In genomic region chr15:65869127-65869953, GRCh38 we compare ENCODE assay signal across 1 cellular context.
TF ChIP-seq lines count a peak whose summit lies in the region.

TSS of gene RAB11A (plus strand) at chr15:65869491. CDS start at chr15:65869586, 95 bp downstream.

TF ChIP-seq in GM12878, 131 proteins besides CTCF, POLR2A, EP300 and RAD21 (continued from another document):
- TF ChIP-seq ZBED1 (IDR thresholded peaks at IDR 0.05; ENCODE audit: borderline replicate concordance) = peak; percentile 65; the same call in 1 of the 2 replicates
- 0 out of 2 replicates have a peak, but pooled peaks have one; percentile 95 for TF ChIP-seq TARDBP (IDR thresholded peaks at IDR 0.05; ENCODE audit: borderline replicate concordance)
- TF ChIP-seq ESRRA (IDR thresholded peaks at IDR 0.05; ENCODE audit: low read length) = no peak
- TF ChIP-seq NRF1 (conservative IDR thresholded peaks at IDR 0.05; ENCODE audit: low read depth, low read length) = no peak
- TF ChIP-seq, protein P1, sequence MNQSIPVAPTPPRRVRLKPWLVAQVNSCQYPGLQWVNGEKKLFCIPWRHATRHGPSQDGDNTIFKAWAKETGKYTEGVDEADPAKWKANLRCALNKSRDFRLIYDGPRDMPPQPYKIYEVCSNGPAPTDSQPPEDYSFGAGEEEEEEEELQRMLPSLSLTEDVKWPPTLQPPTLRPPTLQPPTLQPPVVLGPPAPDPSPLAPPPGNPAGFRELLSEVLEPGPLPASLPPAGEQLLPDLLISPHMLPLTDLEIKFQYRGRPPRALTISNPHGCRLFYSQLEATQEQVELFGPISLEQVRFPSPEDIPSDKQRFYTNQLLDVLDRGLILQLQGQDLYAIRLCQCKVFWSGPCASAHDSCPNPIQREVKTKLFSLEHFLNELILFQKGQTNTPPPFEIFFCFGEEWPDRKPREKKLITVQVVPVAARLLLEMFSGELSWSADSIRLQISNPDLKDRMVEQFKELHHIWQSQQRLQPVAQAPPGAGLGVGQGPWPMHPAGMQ (IDR thresholded peaks at IDR 0.05; ENCODE audit: borderline replicate concordance) = no peak
- peak; percentile 73; the same call in 1 of the 2 replicates for TF ChIP-seq CBX5 (IDR thresholded peaks at IDR 0.05; ENCODE audit: low read depth)
- peak; percentile 99 for TF ChIP-seq PML (IDR thresholded peaks at IDR 0.05; ENCODE audit: low read length)
- peak; percentile 77 for TF ChIP-seq SKIL (IDR thresholded peaks at IDR 0.05; ENCODE audit: low read depth, poor library complexity, severe bottlenecking)
- TF ChIP-seq TAF1 (IDR thresholded peaks at IDR 0.05; ENCODE audit: borderline replicate concordance, low read depth, low read length) = peak; percentile 66; the same call in 1 of the 2 replicates
- TF ChIP-seq, protein P2, sequence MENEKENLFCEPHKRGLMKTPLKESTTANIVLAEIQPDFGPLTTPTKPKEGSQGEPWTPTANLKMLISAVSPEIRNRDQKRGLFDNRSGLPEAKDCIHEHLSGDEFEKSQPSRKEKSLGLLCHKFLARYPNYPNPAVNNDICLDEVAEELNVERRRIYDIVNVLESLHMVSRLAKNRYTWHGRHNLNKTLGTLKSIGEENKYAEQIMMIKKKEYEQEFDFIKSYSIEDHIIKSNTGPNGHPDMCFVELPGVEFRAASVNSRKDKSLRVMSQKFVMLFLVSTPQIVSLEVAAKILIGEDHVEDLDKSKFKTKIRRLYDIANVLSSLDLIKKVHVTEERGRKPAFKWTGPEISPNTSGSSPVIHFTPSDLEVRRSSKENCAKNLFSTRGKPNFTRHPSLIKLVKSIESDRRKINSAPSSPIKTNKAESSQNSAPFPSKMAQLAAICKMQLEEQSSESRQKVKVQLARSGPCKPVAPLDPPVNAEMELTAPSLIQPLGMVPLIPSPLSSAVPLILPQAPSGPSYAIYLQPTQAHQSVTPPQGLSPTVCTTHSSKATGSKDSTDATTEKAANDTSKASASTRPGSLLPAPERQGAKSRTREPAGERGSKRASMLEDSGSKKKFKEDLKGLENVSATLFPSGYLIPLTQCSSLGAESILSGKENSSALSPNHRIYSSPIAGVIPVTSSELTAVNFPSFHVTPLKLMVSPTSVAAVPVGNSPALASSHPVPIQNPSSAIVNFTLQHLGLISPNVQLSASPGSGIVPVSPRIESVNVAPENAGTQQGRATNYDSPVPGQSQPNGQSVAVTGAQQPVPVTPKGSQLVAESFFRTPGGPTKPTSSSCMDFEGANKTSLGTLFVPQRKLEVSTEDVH (IDR thresholded peaks at IDR 0.05; ENCODE audit: low read depth, partially characterized antibody) = peak; percentile 80
- TF ChIP-seq ZSCAN29 (IDR thresholded peaks at IDR 0.05) = peak; percentile 88
- TF ChIP-seq, protein P3, sequence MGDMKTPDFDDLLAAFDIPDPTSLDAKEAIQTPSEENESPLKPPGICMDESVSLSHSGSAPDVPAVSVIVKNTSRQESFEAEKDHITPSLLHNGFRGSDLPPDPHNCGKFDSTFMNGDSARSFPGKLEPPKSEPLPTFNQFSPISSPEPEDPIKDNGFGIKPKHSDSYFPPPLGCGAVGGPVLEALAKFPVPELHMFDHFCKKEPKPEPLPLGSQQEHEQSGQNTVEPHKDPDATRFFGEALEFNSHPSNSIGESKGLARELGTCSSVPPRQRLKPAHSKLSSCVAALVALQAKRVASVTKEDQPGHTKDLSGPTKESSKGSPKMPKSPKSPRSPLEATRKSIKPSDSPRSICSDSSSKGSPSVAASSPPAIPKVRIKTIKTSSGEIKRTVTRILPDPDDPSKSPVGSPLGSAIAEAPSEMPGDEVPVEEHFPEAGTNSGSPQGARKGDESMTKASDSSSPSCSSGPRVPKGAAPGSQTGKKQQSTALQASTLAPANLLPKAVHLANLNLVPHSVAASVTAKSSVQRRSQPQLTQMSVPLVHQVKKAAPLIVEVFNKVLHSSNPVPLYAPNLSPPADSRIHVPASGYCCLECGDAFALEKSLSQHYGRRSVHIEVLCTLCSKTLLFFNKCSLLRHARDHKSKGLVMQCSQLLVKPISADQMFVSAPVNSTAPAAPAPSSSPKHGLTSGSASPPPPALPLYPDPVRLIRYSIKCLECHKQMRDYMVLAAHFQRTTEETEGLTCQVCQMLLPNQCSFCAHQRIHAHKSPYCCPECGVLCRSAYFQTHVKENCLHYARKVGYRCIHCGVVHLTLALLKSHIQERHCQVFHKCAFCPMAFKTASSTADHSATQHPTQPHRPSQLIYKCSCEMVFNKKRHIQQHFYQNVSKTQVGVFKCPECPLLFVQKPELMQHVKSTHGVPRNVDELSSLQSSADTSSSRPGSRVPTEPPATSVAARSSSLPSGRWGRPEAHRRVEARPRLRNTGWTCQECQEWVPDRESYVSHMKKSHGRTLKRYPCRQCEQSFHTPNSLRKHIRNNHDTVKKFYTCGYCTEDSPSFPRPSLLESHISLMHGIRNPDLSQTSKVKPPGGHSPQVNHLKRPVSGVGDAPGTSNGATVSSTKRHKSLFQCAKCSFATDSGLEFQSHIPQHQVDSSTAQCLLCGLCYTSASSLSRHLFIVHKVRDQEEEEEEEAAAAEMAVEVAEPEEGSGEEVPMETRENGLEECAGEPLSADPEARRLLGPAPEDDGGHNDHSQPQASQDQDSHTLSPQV (IDR thresholded peaks at IDR 0.05) = no peak
- TF ChIP-seq GABPA (IDR thresholded peaks at IDR 0.05; ENCODE audit: low read depth) = peak; percentile 97
- TF ChIP-seq SIN3A (IDR thresholded peaks at IDR 0.05; ENCODE audit: low read depth, low read length) = peak; percentile 28; the same call in 1 of the 2 replicates
- TF ChIP-seq BACH1 (IDR thresholded peaks at IDR 0.05; ENCODE audit: borderline replicate concordance) = peak; percentile 83
- peak; percentile 56; the same call in 1 of the 2 replicates for TF ChIP-seq FOXK2 (IDR thresholded peaks at IDR 0.05)
- peak; percentile 93 for TF ChIP-seq CREM (IDR thresholded peaks at IDR 0.05; ENCODE audit: low read depth)
- TF ChIP-seq ZZZ3 (IDR thresholded peaks at IDR 0.05; ENCODE audit: control insufficient read depth, insufficient read length, low read depth) = no peak
- peak; percentile 6; the same call in 1 of the 2 replicates for TF ChIP-seq SMC3 (IDR thresholded peaks at IDR 0.05; ENCODE audit: borderline replicate concordance, low read length)
- no peak for TF ChIP-seq RAD51 (IDR thresholded peaks at IDR 0.05)
- peak; percentile 41; the same call in 1 of the 2 replicates for TF ChIP-seq CEBPZ (IDR thresholded peaks at IDR 0.05; ENCODE audit: low read depth, low read length)
- TF ChIP-seq, protein P4, sequence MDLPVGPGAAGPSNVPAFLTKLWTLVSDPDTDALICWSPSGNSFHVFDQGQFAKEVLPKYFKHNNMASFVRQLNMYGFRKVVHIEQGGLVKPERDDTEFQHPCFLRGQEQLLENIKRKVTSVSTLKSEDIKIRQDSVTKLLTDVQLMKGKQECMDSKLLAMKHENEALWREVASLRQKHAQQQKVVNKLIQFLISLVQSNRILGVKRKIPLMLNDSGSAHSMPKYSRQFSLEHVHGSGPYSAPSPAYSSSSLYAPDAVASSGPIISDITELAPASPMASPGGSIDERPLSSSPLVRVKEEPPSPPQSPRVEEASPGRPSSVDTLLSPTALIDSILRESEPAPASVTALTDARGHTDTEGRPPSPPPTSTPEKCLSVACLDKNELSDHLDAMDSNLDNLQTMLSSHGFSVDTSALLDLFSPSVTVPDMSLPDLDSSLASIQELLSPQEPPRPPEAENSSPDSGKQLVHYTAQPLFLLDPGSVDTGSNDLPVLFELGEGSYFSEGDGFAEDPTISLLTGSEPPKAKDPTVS (IDR thresholded peaks at IDR 0.05; ENCODE audit: low read depth, low read length) = 0 out of 2 replicates have a peak, but pooled peaks have one; percentile 63
- TF ChIP-seq, protein P5, sequence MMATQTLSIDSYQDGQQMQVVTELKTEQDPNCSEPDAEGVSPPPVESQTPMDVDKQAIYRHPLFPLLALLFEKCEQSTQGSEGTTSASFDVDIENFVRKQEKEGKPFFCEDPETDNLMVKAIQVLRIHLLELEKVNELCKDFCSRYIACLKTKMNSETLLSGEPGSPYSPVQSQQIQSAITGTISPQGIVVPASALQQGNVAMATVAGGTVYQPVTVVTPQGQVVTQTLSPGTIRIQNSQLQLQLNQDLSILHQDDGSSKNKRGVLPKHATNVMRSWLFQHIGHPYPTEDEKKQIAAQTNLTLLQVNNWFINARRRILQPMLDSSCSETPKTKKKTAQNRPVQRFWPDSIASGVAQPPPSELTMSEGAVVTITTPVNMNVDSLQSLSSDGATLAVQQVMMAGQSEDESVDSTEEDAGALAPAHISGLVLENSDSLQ (IDR thresholded peaks at IDR 0.05) = peak; percentile 53
- TF ChIP-seq TBL1XR1 (IDR thresholded peaks at IDR 0.05; ENCODE audit: low read depth, low read length) = peak; percentile 14; the same call in 1 of the 2 replicates
- peak; percentile 91 for TF ChIP-seq CREB1 (IDR thresholded peaks at IDR 0.05; ENCODE audit: low read depth)
- no peak for TF ChIP-seq ZNF24 (IDR thresholded peaks at IDR 0.05)
